In genomic region chr19:2081873-2082810, GRCh38 we compare ENCODE assay signal across 10 cellular contexts. TPM values are rescaled to one million over a fixed set of nuclear protein-coding genes. Genes with fewer than 3 reads are reported as not detected.
DNase-seq lines count a peak whose midpoint lies in the region; ATAC-seq and TF ChIP-seq lines count a peak whose summit lies in the region.
"Had no signal": no experiment of that assay in that cellular context is flagged by ENCODE, and none has a peak within 500 bp of the region (broad histone marks: within the 10 kb centered on the region; RNA-seq: fewer than 3 reads in every experiment).

No MANE protein-coding gene starts in this region.

- TF ChIP-seq CTCF in upper lobe of left lung (IDR thresholded peaks at IDR 0.05), result peak in 1 of 6 experiments; percentile 11

- DNase-seq in Right ventricle myocardium inferior (ENCODE audit: missing footprints) (peak; percentile 75), cardiac septum (ENCODE audit: low spot score) (no peak), left ventricle myocardium superior (no peak), upper lobe of left lung (peak; percentile 53 to 78), HAP-1 (ENCODE audit: low spot score in 2 of 2) (no peak), NCI-H345 (lab: John Stamatoyannopoulos, UW) (no peak)
- peak; percentile 50 to 65 for DNase-seq in activated CD4-positive, alpha-beta T cell treated with anti-CD3 and anti-CD28 coated beads, Interleukin-2, amount 50 U/mL, for 48 hours
- DNase-seq: retina had no signal

- H3K27ac ChIP-seq in upper lobe of left lung, result peak overlapping the region; percentile 85 to 96 (median 90)

- in situ Hi-C loops in HAP-1 (cut with MboI; ENCODE audit: low sequenced_read_pairs), result no loop called here

- H3K27me3 ChIP-seq in upper lobe of left lung (no peaks in the 10 kb centered on the region), HAP-1 (ENCODE audit: low read depth) (no peaks in the 10 kb centered on the region)

- H3K36me3 ChIP-seq in upper lobe of left lung (peaks cover 16 to 73% (median 47%) of the 10 kb centered on the region in 4 donors), HAP-1 (replicated peaks) (peaks cover 5% of the 10 kb centered on the region; the same call in 1 of the 2 replicates)

- no peaks in the 10 kb centered on the region for H3K9me3 ChIP-seq in upper lobe of left lung
- no peaks in the 10 kb centered on the region for H3K9me3 ChIP-seq in HAP-1

- intact Hi-C loops in Right ventricle myocardium inferior (cut with DNase I), result no loop called here
- intact Hi-C loops in cardiac septum (cut with DNase I), result no loop called here
- intact Hi-C loops in left ventricle myocardium superior (cut with micrococcal nuclease), result no loop called here

- TF ChIP-seq POLR2A in upper lobe of left lung (IDR thresholded peaks at IDR 0.05), result peak in 1 of 4 donors; percentile 16

- WGBS in upper lobe of left lung, 2 donors, result 77 to 82% methylated on average over 19 to 29 of the region's 30 CpGs

- TF ChIP-seq EP300 in upper lobe of left lung (IDR thresholded peaks at IDR 0.05), result no peak

- H3K4me3 ChIP-seq in upper lobe of left lung (peak overlapping the region in 2 of 4 donors; percentile 45 to 51), HAP-1 (no peak overlapping the region)
- H3K4me3 ChIP-seq: GM23338 had no signal

- H3K4me1 ChIP-seq in upper lobe of left lung (peaks cover 35 to 69% (median 45%) of the 10 kb centered on the region in 4 donors), HAP-1 (no peaks in the 10 kb centered on the region)

- peak; percentile 24 for ATAC-seq in Right ventricle myocardium inferior
- ATAC-seq in left ventricle myocardium superior, result peak; percentile 28
- ATAC-seq in upper lobe of left lung (ENCODE audit: low FRiP score in 2 of 2), result peak; percentile 27 to 66
- no peak for ATAC-seq in GM19035 (IDR thresholded peaks at IDR 0.05; ENCODE audit: unreplicated experiment)
- ATAC-seq: GM23338 had no signal

RNA-seq across cellular contexts. Expression of gene MOB3A, which starts 14.0 kb away (rescaled TPM):
- total RNA-seq in Right ventricle myocardium inferior (14.3 TPM), cardiac septum (17.0 TPM), left ventricle myocardium superior (17.5 TPM), upper lobe of left lung (100 to 1,000 TPM in 1 of 6 donors, 10 to 100 TPM in 5; 35.4 to 107 (median 60.7) TPM)

RNA-seq across cellular contexts. Expression of gene IZUMO4, which starts 14.6 kb away (rescaled TPM):
- 1.4 TPM for total RNA-seq in Right ventricle myocardium inferior
- 4.3 TPM for total RNA-seq in cardiac septum
- total RNA-seq in left ventricle myocardium superior, result 1.9 TPM
- total RNA-seq in upper lobe of left lung, result 10 to 100 TPM in 2 of 6 donors, 1 to 10 TPM in 3, under 1 TPM in 1; 0.59 to 61.8 (median 6.4) TPM

RNA-seq across cellular contexts. Expression of gene MKNK2, which starts 31.1 kb away (rescaled TPM):
- total RNA-seq in Right ventricle myocardium inferior, result 234 TPM
- 122 TPM for total RNA-seq in cardiac septum
- 272 TPM for total RNA-seq in left ventricle myocardium superior
- total RNA-seq in upper lobe of left lung, result 100 to 1,000 TPM; 200 to 397 (median 264) TPM

Comparison
In these comparisons a context has a peak if more than half of its experiments do, and no peak if none do; other contexts are left out.
1. DNase-seq: peak in Right ventricle myocardium inferior (single experiment), activated CD4-positive, alpha-beta T cell treated with anti-CD3 and anti-CD28 coated beads, Interleukin-2, amount 50 U/mL, for 48 hours (2 of 2) and upper lobe of left lung (2 of 2); none in cardiac septum (single experiment), left ventricle myocardium superior (single experiment), HAP-1 (0 of 2) and NCI-H345 (single experiment).